9 cellular contexts compared by ENCODE assay signal in the genomic region with DNA sequence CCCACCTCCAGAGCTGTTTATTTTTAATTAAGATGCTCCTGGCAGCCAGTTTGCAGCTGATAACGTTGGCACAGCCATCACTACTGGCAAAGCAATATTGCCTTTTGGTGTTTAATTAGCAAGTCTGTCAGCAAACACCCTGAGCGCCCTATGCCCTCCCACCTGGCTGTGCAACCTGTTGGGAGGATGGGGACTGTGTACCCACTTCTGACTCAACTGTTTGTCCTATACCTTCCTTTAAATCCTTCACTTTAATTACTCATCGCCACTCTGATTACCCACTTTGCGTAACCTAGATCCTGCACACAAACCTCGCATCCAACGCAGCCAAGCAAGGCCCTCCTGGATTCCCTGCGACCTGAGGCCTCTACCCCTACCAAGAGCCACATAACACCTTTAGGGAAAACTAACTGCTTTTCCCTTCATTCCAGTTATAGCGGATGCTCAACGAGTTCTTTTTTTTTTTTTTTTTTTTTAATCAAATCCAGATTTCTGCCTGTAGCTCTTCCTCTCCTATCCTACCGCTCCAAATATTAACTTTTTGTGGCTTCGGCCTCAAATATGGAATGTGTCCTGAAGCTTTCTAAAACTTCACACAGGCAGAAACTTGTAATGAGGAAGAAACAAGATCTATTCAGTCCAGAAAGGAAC.
DNase-seq lines count a peak whose midpoint lies in the region; ATAC-seq, FAIRE-seq and TF ChIP-seq lines count a peak whose summit lies in the region.
"Had no signal": no experiment of that assay in that cellular context is flagged by ENCODE, and none has a peak within 500 bp of the region (broad histone marks: within the 10 kb centered on the region; RNA-seq: fewer than 3 reads in every experiment).

No MANE protein-coding gene starts in this region.

- no peaks in the 10 kb centered on the region for H3K9me3 ChIP-seq in right atrium auricular region
- no peaks in the 10 kb centered on the region for H3K9me3 ChIP-seq in GM12878 (replicated peaks; ENCODE audit: control insufficient read depth, insufficient read depth, low read length)
- no peaks in the 10 kb centered on the region for H3K9me3 ChIP-seq in mesenchymal stem cell (ENCODE audit: control insufficient read depth, low read length)
- no peaks in the 10 kb centered on the region for H3K9me3 ChIP-seq in aorta (ENCODE audit: control insufficient read depth, low read length)

- RAD21 ChIA-PET in GM12878 (lab: Charles Lee; ENCODE audit: unreplicated experiment), result interaction anchor here (0.7 to 1.6 kb wide), 2 partner anchors 193 to 310 kb away, joined by 3 to 6 read pairs; no protein-coding TSS in a partner anchor

- TF ChIP-seq EP300 in GM12878 (IDR thresholded peaks at IDR 0.05; ENCODE audit: borderline replicate concordance in 1 of 2, control insufficient read depth in 1 of 2, low read depth in 2 of 2, low read length in 2 of 2), result no peak

- BruUV-seq in GM12878 (replicated peaks; lab: Mats Ljungman, UMichigan), result no TSS peak

- H3K27ac ChIP-seq in right atrium auricular region (peak overlapping the region; percentile 51 to 59), GM12878 (ENCODE audit: control insufficient read depth, insufficient read depth) (no peak overlapping the region), mesenchymal stem cell (ENCODE audit: low read length, poor library complexity, severe bottlenecking) (peak overlapping the region; percentile 98), aorta (ENCODE audit: low read depth in 1 of 2, low read length in 2 of 2) (peak overlapping the region; percentile 55 to 93)

- intact Hi-C loops in left ventricle myocardium superior (cut with micrococcal nuclease), result no loop called here
- intact Hi-C loops in GM12878 (cut with micrococcal nuclease; ENCODE audit: unreplicated experiment), result no loop called here
- intact Hi-C loops in aorta (cut with DNase I), result loop anchor here (5.0 to 10.0 kb wide), 2 partner anchors 167 to 270 kb away; a partner anchor contains a TSS

- in situ Hi-C loops in GM12878 (cut with MboI), result no loop called here

- no peaks in the 10 kb centered on the region for H3K27me3 ChIP-seq in right atrium auricular region
- peaks cover 0 to 2% of the 10 kb centered on the region in 2 experiments; a peak in 3 of 4 replicates for H3K27me3 ChIP-seq in GM12878 (replicated peaks in 1 of 2; ENCODE audit: control insufficient read depth in 2 of 2, insufficient read depth in 2 of 2, low read length in 1 of 2)
- H3K27me3 ChIP-seq in mesenchymal stem cell (ENCODE audit: control insufficient read depth in 1 of 2, insufficient read depth in 1 of 2, low read length in 2 of 2), result no peaks in the 10 kb centered on the region
- H3K27me3 ChIP-seq in aorta (ENCODE audit: control insufficient read depth in 1 of 2, insufficient read depth in 2 of 2, low read length in 1 of 2), result no peaks in the 10 kb centered on the region

- H2BK120ac ChIP-seq in mesenchymal stem cell (ENCODE audit: low read depth, low read length), result no peak overlapping the region

- H3K4ac ChIP-seq in mesenchymal stem cell (ENCODE audit: low read depth in 1 of 2, low read length in 2 of 2), result no peak overlapping the region

- no peaks in the 10 kb centered on the region for H3K79me2 ChIP-seq in GM12878 (ENCODE audit: control insufficient read depth, insufficient read depth, low read length)

- no peak overlapping the region for H2BK12ac ChIP-seq in mesenchymal stem cell (ENCODE audit: low read length in 2 of 2)

- DNase-seq in right atrium auricular region (ENCODE audit: low spot score), result no peak
- DNase-seq in left ventricle myocardium superior, result no peak
- no peak for DNase-seq in GM12878 (ENCODE audit: low read depth, low spot score)
- DNase-seq in mesenchymal stem cell, result no peak
- DNase-seq in aorta, result no peak
- DNase-seq in NCI-H1930 (lab: John Stamatoyannopoulos, UW), result no peak
- DNase-seq: NCI-H774 had no signal

- H3K14ac ChIP-seq in mesenchymal stem cell (ENCODE audit: low read length in 2 of 2), result no peak overlapping the region

- H3K9ac ChIP-seq in GM12878 (ENCODE audit: control insufficient read depth, insufficient read depth, low read length) (no peak overlapping the region), mesenchymal stem cell (ENCODE audit: low read length) (peak overlapping the region; percentile 80)

- no peak for ATAC-seq in left ventricle myocardium superior
- ATAC-seq in GM12878, result no peak
- no peak for ATAC-seq in aorta (ENCODE audit: low FRiP score)
- ATAC-seq in HG03175 (IDR thresholded peaks at IDR 0.05; ENCODE audit: unreplicated experiment), result no peak
- no peak for ATAC-seq in HG03378 (IDR thresholded peaks at IDR 0.05; ENCODE audit: unreplicated experiment)

- SMC1A ChIA-PET in GM12878 (lab: Charles Lee; ENCODE audit: uncharacterized antibody, unreplicated experiment), result interaction anchor here (1.0 to 1.9 kb wide), 3 partner anchors 15 to 199 kb away, joined by 3 to 6 read pairs (median 6); no protein-coding TSS in a partner anchor

- no peaks in the 10 kb centered on the region for H3K36me3 ChIP-seq in right atrium auricular region
- no peaks in the 10 kb centered on the region for H3K36me3 ChIP-seq in GM12878 (ENCODE audit: control insufficient read depth in 2 of 2, insufficient read depth in 2 of 2, low read length in 1 of 2)
- peaks cover 8 to 21% of the 10 kb centered on the region in 2 experiments for H3K36me3 ChIP-seq in mesenchymal stem cell (ENCODE audit: control insufficient read depth in 1 of 2, insufficient read depth in 2 of 2, low read depth in 1 of 2, low read length in 2 of 2)
- H3K36me3 ChIP-seq in aorta (ENCODE audit: control insufficient read depth in 1 of 2, insufficient read depth in 2 of 2, low read length in 1 of 2), result no peaks in the 10 kb centered on the region

- no peak for TF ChIP-seq RAD21 in GM12878 (IDR thresholded peaks at IDR 0.05; ENCODE audit: insufficient read depth, low read depth, low read length)

- peaks cover 0 to 80% of the 10 kb centered on the region in 2 donors for H3K4me1 ChIP-seq in right atrium auricular region
- peaks cover 28% of the 10 kb centered on the region for H3K4me1 ChIP-seq in GM12878 (ENCODE audit: control insufficient read depth, insufficient read depth, low read length)
- H3K4me1 ChIP-seq in mesenchymal stem cell (ENCODE audit: control insufficient read depth, insufficient read depth, low read depth, low read length), result peaks cover 45% of the 10 kb centered on the region
- H3K4me1 ChIP-seq in aorta (ENCODE audit: control insufficient read depth in 1 of 2, insufficient read depth in 2 of 2, low read length in 2 of 2), result peaks cover 3 to 5% of the 10 kb centered on the region in 2 donors

- no peak for FAIRE-seq in GM12878 (lab: Jason Lieb, UNC)

- 91% methylated on average over 11 of the region's 11 CpGs for WGBS in GM12878 (ENCODE audit: insufficient coverage, insufficient replicate concordance, low lambda C conversion rate, missing lambda C conversion rate)
- WGBS in mesenchymal stem cell, result 89% methylated on average over 10 of the region's 11 CpGs
- 77 to 80% methylated on average over 11 of the region's 11 CpGs for WGBS in aorta, 2 donors

- H3K4me3 ChIP-seq in right atrium auricular region, result no peak overlapping the region
- no peak overlapping the region for H3K4me3 ChIP-seq in GM12878
- peak overlapping the region in 1 of 2 experiments; percentile 61 for H3K4me3 ChIP-seq in mesenchymal stem cell (ENCODE audit: insufficient read depth in 1 of 2, low read depth in 1 of 2, low read length in 2 of 2)
- H3K4me3 ChIP-seq in aorta (ENCODE audit: low read length in 2 of 2), result no peak overlapping the region

- peaks cover 7% of the 10 kb centered on the region; the same call in 1 of the 2 replicates for H4K20me1 ChIP-seq in GM12878 (ENCODE audit: control insufficient read depth, insufficient read depth)

- peak overlapping the region; percentile 66; the same call in 1 of the 2 replicates for H3K4me2 ChIP-seq in GM12878 (ENCODE audit: control insufficient read depth, insufficient read depth)
- H3K4me2 ChIP-seq in mesenchymal stem cell (ENCODE audit: low read length, poor library complexity, severe bottlenecking), result no peak overlapping the region

- H2BK15ac ChIP-seq in mesenchymal stem cell (ENCODE audit: low read depth, poor library complexity, severe bottlenecking), result no peak overlapping the region

- no peak overlapping the region for H2BK5ac ChIP-seq in mesenchymal stem cell (ENCODE audit: low read depth, low read length, poor library complexity, severe bottlenecking)

- CTCF ChIA-PET in GM12878 (lab: Yijun Ruan, JAX), result interaction anchor here (1.1 to 1.4 kb wide), 3 partner anchors 12 to 22 kb away, joined by 3 read pairs; no protein-coding TSS in a partner anchor

- no peak overlapping the region for H2AK5ac ChIP-seq in mesenchymal stem cell (ENCODE audit: low read length, severe bottlenecking)

- TF ChIP-seq POLR2A in GM12878 (IDR thresholded peaks at IDR 0.05; ENCODE audit: low read depth, low read length), result no peak

- POLR2A ChIA-PET in GM12878 (lab: Charles Lee), result interaction anchor here (0.6 kb wide), 1 partner anchor 131 kb away, joined by 4 read pairs; no protein-coding TSS in a partner anchor

- TF ChIP-seq CTCF in right atrium auricular region (IDR thresholded peaks at IDR 0.05) (no peak), GM12878 (IDR thresholded peaks at IDR 0.05 in 2 of 3, conservative IDR thresholded peaks at IDR 0.05 in 1 of 3; ENCODE audit: control insufficient read depth in 2 of 3, extremely low read depth in 1 of 3, insufficient read depth in 1 of 3, low read depth in 3 of 3, low read length in 3 of 3) (no peak)

- peaks cover 9% of the 10 kb centered on the region for H3K79me1 ChIP-seq in mesenchymal stem cell (replicated peaks; ENCODE audit: low read length, poor library complexity, severe bottlenecking)

- peak overlapping the region; percentile 71 to 84 for H3K18ac ChIP-seq in mesenchymal stem cell (ENCODE audit: low read depth in 1 of 2, low read length in 2 of 2)

- H4K91ac ChIP-seq in mesenchymal stem cell (ENCODE audit: low read length), result peak overlapping the region; percentile 55

- no peak overlapping the region for H3K23ac ChIP-seq in mesenchymal stem cell (ENCODE audit: low read length in 2 of 2)

- H2AFZ ChIP-seq in GM12878 (ENCODE audit: control insufficient read depth, low read depth, low read length) (no peak overlapping the region), mesenchymal stem cell (ENCODE audit: low read depth, low read length) (no peak overlapping the region)

- H4K8ac ChIP-seq in mesenchymal stem cell (ENCODE audit: low read length), result peak overlapping the region; percentile 2

TF ChIP-seq in GM12878, 131 proteins besides CTCF, POLR2A, EP300 and RAD21 (continues in another document):
- TF ChIP-seq MXI1 (IDR thresholded peaks at IDR 0.05; ENCODE audit: low read depth, low read length) (no peak), SIX5 (IDR thresholded peaks at IDR 0.05; ENCODE audit: low read depth, low read length, severe bottlenecking) (no peak), ZNF217 (IDR thresholded peaks at IDR 0.05) (no peak), CBX3 (IDR thresholded peaks at IDR 0.05; ENCODE audit: borderline replicate concordance, low read depth) (no peak), BRCA1 (IDR thresholded peaks at IDR 0.05; ENCODE audit: low read depth, low read length) (no peak)

Comparison
In these comparisons a context has a peak if more than half of its experiments do, and no peak if none do; other contexts are left out.
1. intact Hi-C loops: an anchor here in aorta (5.0 to 10.0 kb wide); none called in left ventricle myocardium superior and GM12878.